1 cellular context compared by ENCODE assay signal in the genomic region with DNA sequence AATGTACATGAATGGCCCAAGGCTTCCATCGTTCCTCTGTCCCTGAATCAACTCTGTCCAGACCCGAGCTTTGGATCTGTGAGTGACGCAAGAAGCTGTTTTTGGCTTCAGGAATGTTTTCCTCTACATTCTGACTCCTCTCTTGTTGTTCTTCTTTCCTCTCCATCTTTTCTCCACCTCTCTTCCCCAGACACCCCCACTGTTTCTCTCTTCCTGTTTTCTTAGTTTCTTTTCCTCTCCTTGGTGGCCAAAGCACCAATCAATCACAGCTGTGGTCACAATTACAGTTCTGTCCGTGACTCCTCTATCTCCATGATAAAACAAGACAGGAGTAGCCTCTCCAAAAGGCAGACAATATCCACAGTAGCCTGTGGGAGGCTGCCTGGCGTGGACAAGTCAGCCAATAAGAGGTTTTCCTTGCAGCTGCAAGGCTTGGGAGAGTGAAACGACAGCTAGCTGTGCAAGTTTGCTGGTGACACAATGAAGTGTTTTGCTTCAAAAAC.
TF ChIP-seq lines count a peak whose summit lies in the region.

No MANE protein-coding gene starts in this region.

TF ChIP-seq in HepG2, 621 proteins besides CTCF, POLR2A, EP300 and RAD21 (continued from another document and continues in another):
- TF ChIP-seq, protein P1, sequence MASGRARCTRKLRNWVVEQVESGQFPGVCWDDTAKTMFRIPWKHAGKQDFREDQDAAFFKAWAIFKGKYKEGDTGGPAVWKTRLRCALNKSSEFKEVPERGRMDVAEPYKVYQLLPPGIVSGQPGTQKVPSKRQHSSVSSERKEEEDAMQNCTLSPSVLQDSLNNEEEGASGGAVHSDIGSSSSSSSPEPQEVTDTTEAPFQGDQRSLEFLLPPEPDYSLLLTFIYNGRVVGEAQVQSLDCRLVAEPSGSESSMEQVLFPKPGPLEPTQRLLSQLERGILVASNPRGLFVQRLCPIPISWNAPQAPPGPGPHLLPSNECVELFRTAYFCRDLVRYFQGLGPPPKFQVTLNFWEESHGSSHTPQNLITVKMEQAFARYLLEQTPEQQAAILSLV (CRISPR knock-in tag; IDR thresholded peaks at IDR 0.05; ENCODE audit: borderline replicate concordance), result no peak
- TF ChIP-seq, protein P2, sequence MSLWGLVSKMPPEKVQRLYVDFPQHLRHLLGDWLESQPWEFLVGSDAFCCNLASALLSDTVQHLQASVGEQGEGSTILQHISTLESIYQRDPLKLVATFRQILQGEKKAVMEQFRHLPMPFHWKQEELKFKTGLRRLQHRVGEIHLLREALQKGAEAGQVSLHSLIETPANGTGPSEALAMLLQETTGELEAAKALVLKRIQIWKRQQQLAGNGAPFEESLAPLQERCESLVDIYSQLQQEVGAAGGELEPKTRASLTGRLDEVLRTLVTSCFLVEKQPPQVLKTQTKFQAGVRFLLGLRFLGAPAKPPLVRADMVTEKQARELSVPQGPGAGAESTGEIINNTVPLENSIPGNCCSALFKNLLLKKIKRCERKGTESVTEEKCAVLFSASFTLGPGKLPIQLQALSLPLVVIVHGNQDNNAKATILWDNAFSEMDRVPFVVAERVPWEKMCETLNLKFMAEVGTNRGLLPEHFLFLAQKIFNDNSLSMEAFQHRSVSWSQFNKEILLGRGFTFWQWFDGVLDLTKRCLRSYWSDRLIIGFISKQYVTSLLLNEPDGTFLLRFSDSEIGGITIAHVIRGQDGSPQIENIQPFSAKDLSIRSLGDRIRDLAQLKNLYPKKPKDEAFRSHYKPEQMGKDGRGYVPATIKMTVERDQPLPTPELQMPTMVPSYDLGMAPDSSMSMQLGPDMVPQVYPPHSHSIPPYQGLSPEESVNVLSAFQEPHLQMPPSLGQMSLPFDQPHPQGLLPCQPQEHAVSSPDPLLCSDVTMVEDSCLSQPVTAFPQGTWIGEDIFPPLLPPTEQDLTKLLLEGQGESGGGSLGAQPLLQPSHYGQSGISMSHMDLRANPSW (CRISPR knock-in tag; IDR thresholded peaks at IDR 0.05; ENCODE audit: borderline replicate concordance), result 0 out of 2 replicates have a peak, but pooled peaks have one; percentile 9
- TF ChIP-seq KLF9 (CRISPR knock-in tag; IDR thresholded peaks at IDR 0.05; ENCODE audit: low read depth) (no peak), RARA (CRISPR knock-in tag; IDR thresholded peaks at IDR 0.05) (peak; percentile 58), SOX6 (IDR thresholded peaks at IDR 0.05) (no peak), SOX6 (CRISPR knock-in tag; IDR thresholded peaks at IDR 0.05) (peak; percentile 85), GABPA (IDR thresholded peaks at IDR 0.05; ENCODE audit: low read depth, low read length) (no peak), GABPA (CRISPR knock-in tag; IDR thresholded peaks at IDR 0.05; ENCODE audit: low read depth) (peak; percentile 52; the same call in 1 of the 2 replicates), POLR2AphosphoS5 (IDR thresholded peaks at IDR 0.05; ENCODE audit: low read depth, low read length) (peak; percentile 39; the same call in 1 of the 2 replicates), SSRP1 (CRISPR knock-in tag; IDR thresholded peaks at IDR 0.05) (no peak), MZF1 (CRISPR knock-in tag; IDR thresholded peaks at IDR 0.05; ENCODE audit: borderline replicate concordance) (no peak), ZNF207 (IDR thresholded peaks at IDR 0.05; ENCODE audit: borderline replicate concordance) (no peak), ZNF547 (CRISPR knock-in tag; IDR thresholded peaks at IDR 0.05) (no peak), NFYC (CRISPR knock-in tag; IDR thresholded peaks at IDR 0.05) (peak; percentile 54), ZNF724P (CRISPR knock-in tag; IDR thresholded peaks at IDR 0.05; ENCODE audit: borderline replicate concordance) (no peak), DMAP1 (CRISPR knock-in tag; IDR thresholded peaks at IDR 0.05) (peak; percentile 45; the same call in 1 of the 2 replicates), HCFC1 (IDR thresholded peaks at IDR 0.05; ENCODE audit: low read depth, low read length) (no peak), EED (CRISPR knock-in tag; IDR thresholded peaks at IDR 0.05) (no peak), ZBTB8A (CRISPR knock-in tag; IDR thresholded peaks at IDR 0.05; ENCODE audit: borderline replicate concordance, low read depth) (no peak), SOX5 (CRISPR knock-in tag; IDR thresholded peaks at IDR 0.05; ENCODE audit: borderline replicate concordance) (peak; percentile 80), ZNF350 (CRISPR knock-in tag; IDR thresholded peaks at IDR 0.05; ENCODE audit: borderline replicate concordance, low read depth) (peak; percentile 50; the same call in 1 of the 2 replicates), NFYB (CRISPR knock-in tag; IDR thresholded peaks at IDR 0.05) (no peak; the same call in 1 of the 2 replicates), PHF21A (CRISPR knock-in tag; IDR thresholded peaks at IDR 0.05) (peak; percentile 73; the same call in 1 of the 2 replicates), ZNF33B (CRISPR knock-in tag; IDR thresholded peaks at IDR 0.05) (no peak), HOXD1 (CRISPR knock-in tag; IDR thresholded peaks at IDR 0.05) (no peak; the same call in 1 of the 2 replicates), ISL2 (CRISPR knock-in tag; IDR thresholded peaks at IDR 0.05) (peak; percentile 53), EEA1 (CRISPR knock-in tag; IDR thresholded peaks at IDR 0.05; ENCODE audit: borderline replicate concordance) (no peak), ZNF335 (CRISPR knock-in tag; IDR thresholded peaks at IDR 0.05) (no peak), MXI1 (IDR thresholded peaks at IDR 0.05; ENCODE audit: borderline replicate concordance, low read depth, low read length) (no peak), SOX13 (IDR thresholded peaks at IDR 0.05) (no peak), SOX13 (CRISPR knock-in tag; conservative IDR thresholded peaks at IDR 0.05 in 1 of 2, IDR thresholded peaks at IDR 0.05 in 1 of 2) (peak in 1 of 2 experiments; percentile 78; a peak in 2 of 4 replicates)
- TF ChIP-seq, protein P3, sequence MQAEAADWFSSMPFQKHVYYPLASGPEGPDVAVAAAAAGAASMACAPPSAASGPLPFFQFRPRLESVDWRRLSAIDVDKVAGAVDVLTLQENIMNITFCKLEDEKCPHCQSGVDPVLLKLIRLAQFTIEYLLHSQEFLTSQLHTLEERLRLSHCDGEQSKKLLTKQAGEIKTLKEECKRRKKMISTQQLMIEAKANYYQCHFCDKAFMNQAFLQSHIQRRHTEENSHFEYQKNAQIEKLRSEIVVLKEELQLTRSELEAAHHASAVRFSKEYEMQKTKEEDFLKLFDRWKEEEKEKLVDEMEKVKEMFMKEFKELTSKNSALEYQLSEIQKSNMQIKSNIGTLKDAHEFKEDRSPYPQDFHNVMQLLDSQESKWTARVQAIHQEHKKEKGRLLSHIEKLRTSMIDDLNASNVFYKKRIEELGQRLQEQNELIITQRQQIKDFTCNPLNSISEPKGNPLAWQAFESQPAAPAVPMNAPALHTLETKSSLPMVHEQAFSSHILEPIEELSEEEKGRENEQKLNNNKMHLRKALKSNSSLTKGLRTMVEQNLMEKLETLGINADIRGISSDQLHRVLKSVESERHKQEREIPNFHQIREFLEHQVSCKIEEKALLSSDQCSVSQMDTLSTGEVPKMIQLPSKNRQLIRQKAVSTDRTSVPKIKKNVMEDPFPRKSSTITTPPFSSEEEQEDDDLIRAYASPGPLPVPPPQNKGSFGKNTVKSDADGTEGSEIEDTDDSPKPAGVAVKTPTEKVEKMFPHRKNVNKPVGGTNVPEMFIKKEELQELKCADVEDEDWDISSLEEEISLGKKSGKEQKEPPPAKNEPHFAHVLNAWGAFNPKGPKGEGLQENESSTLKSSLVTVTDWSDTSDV (CRISPR knock-in tag; IDR thresholded peaks at IDR 0.05), result no peak
- TF ChIP-seq, protein P4, sequence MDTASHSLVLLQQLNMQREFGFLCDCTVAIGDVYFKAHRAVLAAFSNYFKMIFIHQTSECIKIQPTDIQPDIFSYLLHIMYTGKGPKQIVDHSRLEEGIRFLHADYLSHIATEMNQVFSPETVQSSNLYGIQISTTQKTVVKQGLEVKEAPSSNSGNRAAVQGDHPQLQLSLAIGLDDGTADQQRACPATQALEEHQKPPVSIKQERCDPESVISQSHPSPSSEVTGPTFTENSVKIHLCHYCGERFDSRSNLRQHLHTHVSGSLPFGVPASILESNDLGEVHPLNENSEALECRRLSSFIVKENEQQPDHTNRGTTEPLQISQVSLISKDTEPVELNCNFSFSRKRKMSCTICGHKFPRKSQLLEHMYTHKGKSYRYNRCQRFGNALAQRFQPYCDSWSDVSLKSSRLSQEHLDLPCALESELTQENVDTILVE (CRISPR knock-in tag; IDR thresholded peaks at IDR 0.05), result no peak
- TF ChIP-seq, protein P5, sequence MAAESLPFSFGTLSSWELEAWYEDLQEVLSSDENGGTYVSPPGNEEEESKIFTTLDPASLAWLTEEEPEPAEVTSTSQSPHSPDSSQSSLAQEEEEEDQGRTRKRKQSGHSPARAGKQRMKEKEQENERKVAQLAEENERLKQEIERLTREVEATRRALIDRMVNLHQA (CRISPR knock-in tag; IDR thresholded peaks at IDR 0.05), result no peak
- TF ChIP-seq, protein P6, sequence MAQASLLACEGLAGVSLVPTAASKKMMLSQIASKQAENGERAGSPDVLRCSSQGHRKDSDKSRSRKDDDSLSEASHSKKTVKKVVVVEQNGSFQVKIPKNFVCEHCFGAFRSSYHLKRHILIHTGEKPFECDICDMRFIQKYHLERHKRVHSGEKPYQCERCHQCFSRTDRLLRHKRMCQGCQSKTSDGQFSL (CRISPR knock-in tag; IDR thresholded peaks at IDR 0.05), result peak; percentile 71; the same call in 1 of the 2 replicates
- TF ChIP-seq, protein P7, sequence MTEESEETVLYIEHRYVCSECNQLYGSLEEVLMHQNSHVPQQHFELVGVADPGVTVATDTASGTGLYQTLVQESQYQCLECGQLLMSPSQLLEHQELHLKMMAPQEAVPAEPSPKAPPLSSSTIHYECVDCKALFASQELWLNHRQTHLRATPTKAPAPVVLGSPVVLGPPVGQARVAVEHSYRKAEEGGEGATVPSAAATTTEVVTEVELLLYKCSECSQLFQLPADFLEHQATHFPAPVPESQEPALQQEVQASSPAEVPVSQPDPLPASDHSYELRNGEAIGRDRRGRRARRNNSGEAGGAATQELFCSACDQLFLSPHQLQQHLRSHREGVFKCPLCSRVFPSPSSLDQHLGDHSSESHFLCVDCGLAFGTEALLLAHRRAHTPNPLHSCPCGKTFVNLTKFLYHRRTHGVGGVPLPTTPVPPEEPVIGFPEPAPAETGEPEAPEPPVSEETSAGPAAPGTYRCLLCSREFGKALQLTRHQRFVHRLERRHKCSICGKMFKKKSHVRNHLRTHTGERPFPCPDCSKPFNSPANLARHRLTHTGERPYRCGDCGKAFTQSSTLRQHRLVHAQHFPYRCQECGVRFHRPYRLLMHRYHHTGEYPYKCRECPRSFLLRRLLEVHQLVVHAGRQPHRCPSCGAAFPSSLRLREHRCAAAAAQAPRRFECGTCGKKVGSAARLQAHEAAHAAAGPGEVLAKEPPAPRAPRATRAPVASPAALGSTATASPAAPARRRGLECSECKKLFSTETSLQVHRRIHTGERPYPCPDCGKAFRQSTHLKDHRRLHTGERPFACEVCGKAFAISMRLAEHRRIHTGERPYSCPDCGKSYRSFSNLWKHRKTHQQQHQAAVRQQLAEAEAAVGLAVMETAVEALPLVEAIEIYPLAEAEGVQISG (CRISPR knock-in tag; IDR thresholded peaks at IDR 0.05), result no peak; the same call in 1 of the 2 replicates
- TF ChIP-seq, protein P8, sequence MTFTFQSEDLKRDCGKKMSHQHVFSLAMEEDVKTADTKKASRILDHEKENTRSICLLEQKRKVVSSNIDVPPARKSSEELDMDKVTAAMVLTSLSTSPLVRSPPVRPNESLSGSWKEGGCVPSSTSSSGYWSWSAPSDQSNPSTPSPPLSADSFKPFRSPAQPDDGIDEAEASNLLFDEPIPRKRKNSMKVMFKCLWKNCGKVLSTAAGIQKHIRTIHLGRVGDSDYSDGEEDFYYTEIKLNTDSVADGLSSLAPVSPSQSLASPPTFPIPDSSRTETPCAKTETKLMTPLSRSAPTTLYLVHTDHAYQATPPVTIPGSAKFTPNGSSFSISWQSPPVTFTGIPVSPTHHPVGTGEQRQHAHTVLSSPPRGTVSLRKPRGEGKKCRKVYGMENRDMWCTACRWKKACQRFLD (CRISPR knock-in tag; IDR thresholded peaks at IDR 0.05; ENCODE audit: borderline replicate concordance), result no peak; the same call in 1 of the 2 replicates
- TF ChIP-seq, protein P9, sequence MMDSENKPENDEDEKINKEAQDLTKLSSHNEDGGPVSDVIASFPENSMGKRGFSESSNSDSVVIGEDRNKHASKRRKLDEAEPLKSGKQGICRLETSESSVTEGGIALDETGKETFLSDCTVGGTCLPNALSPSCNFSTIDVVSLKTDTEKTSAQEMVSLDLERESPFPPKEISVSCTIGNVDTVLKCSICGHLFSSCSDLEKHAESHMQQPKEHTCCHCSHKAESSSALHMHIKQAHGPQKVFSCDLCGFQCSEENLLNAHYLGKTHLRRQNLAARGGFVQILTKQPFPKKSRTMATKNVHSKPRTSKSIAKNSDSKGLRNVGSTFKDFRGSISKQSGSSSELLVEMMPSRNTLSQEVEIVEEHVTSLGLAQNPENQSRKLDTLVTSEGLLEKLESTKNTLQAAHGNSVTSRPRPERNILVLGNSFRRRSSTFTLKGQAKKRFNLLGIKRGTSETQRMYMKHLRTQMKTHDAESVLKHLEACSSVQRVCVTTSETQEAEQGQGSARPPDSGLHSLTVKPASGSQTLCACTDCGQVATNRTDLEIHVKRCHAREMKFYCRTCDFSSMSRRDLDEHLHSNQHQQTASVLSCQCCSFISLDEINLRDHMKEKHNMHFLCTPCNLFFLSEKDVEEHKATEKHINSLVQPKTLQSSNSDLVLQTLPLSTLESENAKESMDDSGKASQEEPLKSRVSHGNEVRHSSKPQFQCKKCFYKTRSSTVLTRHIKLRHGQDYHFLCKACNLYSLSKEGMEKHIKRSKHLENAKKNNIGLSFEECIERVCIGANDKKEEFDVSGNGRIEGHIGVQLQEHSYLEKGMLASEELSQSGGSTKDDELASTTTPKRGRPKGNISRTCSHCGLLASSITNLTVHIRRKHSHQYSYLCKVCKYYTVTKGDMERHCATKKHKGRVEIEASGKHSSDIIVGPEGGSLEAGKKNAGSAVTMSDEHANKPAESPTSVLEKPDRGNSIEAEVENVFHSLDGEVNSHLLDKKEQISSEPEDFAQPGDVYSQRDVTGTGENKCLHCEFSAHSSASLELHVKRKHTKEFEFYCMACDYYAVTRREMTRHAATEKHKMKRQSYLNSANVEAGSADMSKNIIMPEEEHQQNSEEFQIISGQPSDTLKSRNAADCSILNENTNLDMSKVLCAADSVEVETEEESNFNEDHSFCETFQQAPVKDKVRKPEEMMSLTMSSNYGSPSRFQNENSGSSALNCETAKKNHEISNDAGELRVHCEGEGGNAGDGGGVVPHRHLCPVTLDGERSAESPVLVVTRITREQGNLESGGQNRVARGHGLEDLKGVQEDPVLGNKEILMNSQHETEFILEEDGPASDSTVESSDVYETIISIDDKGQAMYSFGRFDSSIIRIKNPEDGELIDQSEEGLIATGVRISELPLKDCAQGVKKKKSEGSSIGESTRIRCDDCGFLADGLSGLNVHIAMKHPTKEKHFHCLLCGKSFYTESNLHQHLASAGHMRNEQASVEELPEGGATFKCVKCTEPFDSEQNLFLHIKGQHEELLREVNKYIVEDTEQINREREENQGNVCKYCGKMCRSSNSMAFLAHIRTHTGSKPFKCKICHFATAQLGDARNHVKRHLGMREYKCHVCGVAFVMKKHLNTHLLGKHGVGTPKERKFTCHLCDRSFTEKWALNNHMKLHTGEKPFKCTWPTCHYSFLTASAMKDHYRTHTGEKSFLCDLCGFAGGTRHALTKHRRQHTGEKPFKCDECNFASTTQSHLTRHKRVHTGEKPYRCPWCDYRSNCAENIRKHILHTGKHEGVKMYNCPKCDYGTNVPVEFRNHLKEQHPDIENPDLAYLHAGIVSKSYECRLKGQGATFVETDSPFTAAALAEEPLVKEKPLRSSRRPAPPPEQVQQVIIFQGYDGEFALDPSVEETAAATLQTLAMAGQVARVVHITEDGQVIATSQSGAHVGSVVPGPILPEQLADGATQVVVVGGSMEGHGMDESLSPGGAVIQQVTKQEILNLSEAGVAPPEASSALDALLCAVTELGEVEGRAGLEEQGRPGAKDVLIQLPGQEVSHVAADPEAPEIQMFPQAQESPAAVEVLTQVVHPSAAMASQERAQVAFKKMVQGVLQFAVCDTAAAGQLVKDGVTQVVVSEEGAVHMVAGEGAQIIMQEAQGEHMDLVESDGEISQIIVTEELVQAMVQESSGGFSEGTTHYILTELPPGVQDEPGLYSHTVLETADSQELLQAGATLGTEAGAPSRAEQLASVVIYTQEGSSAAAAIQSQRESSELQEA (CRISPR knock-in tag; IDR thresholded peaks at IDR 0.05; ENCODE audit: not compliant biosample characterization), result no peak
